In genomic region chr22:31532060-31532459, GRCh38 we compare ENCODE assay signal across 15 cellular contexts. TPM values are rescaled to one million over a fixed set of nuclear protein-coding genes. Genes with fewer than 3 reads are reported as not detected.
DNase-seq lines count a peak whose midpoint lies in the region; ATAC-seq and TF ChIP-seq lines count a peak whose summit lies in the region.
"Had no signal": no experiment of that assay in that cellular context is flagged by ENCODE, and none has a peak within 500 bp of the region (broad histone marks: within the 10 kb centered on the region; RNA-seq: fewer than 3 reads in every experiment).

No MANE protein-coding gene starts in this region.

- no peak overlapping the region for H3K4me2 ChIP-seq in mammary epithelial cell (ENCODE audit: insufficient read depth, low read depth, low read length)

- TF ChIP-seq POLR2A in transverse colon (IDR thresholded peaks at IDR 0.05), result no peak

- no peaks in the 10 kb centered on the region for H4K20me1 ChIP-seq in mammary epithelial cell (ENCODE audit: insufficient read depth, low read length)

- peak overlapping the region; percentile 85 for H3K27ac Mint-ChIP-seq in MCF 10A (ENCODE audit: low read depth, unreplicated experiment)
- H3K27ac Mint-ChIP-seq in activated naive CD8-positive, alpha-beta T cell treated with anti-CD3 and anti-CD28 coated beads for 36 hours, result peak overlapping the region; percentile 64

- no peaks in the 10 kb centered on the region for H3K27me3 Mint-ChIP-seq in MCF 10A (ENCODE audit: insufficient read depth, unreplicated experiment)
- H3K27me3 Mint-ChIP-seq in activated naive CD8-positive, alpha-beta T cell treated with anti-CD3 and anti-CD28 coated beads for 36 hours, result no peaks in the 10 kb centered on the region

- H3K27ac ChIP-seq in mammary epithelial cell (ENCODE audit: insufficient read depth, low read depth, low read length) (no peak overlapping the region), transverse colon (peak overlapping the region in 3 of 4 donors; percentile 20 to 77 (median 33)), right cardiac atrium (ENCODE audit: low read length) (no peak overlapping the region)
- H3K27ac ChIP-seq: coronary artery, left ventricle myocardium inferior, tibial artery had no signal

- H3K79me2 ChIP-seq in mammary epithelial cell (ENCODE audit: insufficient read depth, low read length), result peaks cover 2% of the 10 kb centered on the region

- TF ChIP-seq CTCF in MCF 10A (IDR thresholded peaks at IDR 0.05; ENCODE audit: unreplicated experiment) (no peak), mammary epithelial cell (conservative IDR thresholded peaks at IDR 0.05 in 1 of 2, IDR thresholded peaks at IDR 0.05 in 1 of 2; ENCODE audit: extremely low read depth in 1 of 2, insufficient read depth in 1 of 2, low read depth in 1 of 2, low read length in 2 of 2) (no peak), fibroblast of villous mesenchyme (IDR thresholded peaks at IDR 0.05; ENCODE audit: insufficient read depth, low read depth, low read length) (no peak), transverse colon (IDR thresholded peaks at IDR 0.05) (no peak)

- intact Hi-C loops in MCF 10A (cut with micrococcal nuclease), result no loop called here
- intact Hi-C loops in mammary epithelial cell (cut with micrococcal nuclease), result no loop called here
- intact Hi-C loops in transverse colon (cut with DNase I; ENCODE audit: low total_unique reads), result no loop called here
- intact Hi-C loops in right cardiac atrium (cut with DNase I), result no loop called here

- H3K4me3 ChIP-seq in mammary epithelial cell (replicated peaks in 1 of 3; ENCODE audit: insufficient read depth in 1 of 3, low read depth in 2 of 3, low read length in 3 of 3) (no peak overlapping the region), fibroblast of villous mesenchyme (ENCODE audit: low read depth, low read length) (no peak overlapping the region), transverse colon (no peak overlapping the region), right cardiac atrium (ENCODE audit: low read length) (no peak overlapping the region)
- H3K4me3 ChIP-seq: coronary artery, left ventricle myocardium inferior, tibial artery had no signal

- no peaks in the 10 kb centered on the region for H3K27me3 ChIP-seq in mammary epithelial cell (ENCODE audit: insufficient read depth, low read length)
- no peaks in the 10 kb centered on the region for H3K27me3 ChIP-seq in transverse colon
- H3K27me3 ChIP-seq in right cardiac atrium (ENCODE audit: control insufficient read depth, insufficient read depth), result no peaks in the 10 kb centered on the region
- H3K27me3 ChIP-seq: tibial artery had no signal

- 100% methylated on average over 1 of the region's 1 CpG for WGBS in mammary epithelial cell (ENCODE audit: low coverage, missing lambda C conversion rate)
- WGBS in transverse colon (ENCODE audit: low coverage in 1 of 2), 2 donors, result 80 to 100% methylated on average over 1 of the region's 1 CpG
- WGBS in right cardiac atrium, result 91% methylated on average over 1 of the region's 1 CpG

- peaks cover 24% of the 10 kb centered on the region for H3K4me1 Mint-ChIP-seq in MCF 10A (ENCODE audit: insufficient read depth, unreplicated experiment)
- peaks cover 37% of the 10 kb centered on the region for H3K4me1 Mint-ChIP-seq in activated naive CD8-positive, alpha-beta T cell treated with anti-CD3 and anti-CD28 coated beads for 36 hours

- dilution Hi-C loops in mammary epithelial cell (cut with HindIII; ENCODE audit: low sequenced_read_pairs), result no loop called here

- H3K36me3 ChIP-seq in mammary epithelial cell (ENCODE audit: insufficient read depth, low read length), result no peaks in the 10 kb centered on the region
- no peaks in the 10 kb centered on the region for H3K36me3 ChIP-seq in transverse colon
- H3K36me3 ChIP-seq: left ventricle myocardium inferior had no signal

- H3K9me3 ChIP-seq in mammary epithelial cell (replicated peaks; ENCODE audit: insufficient read depth, low read length) (no peaks in the 10 kb centered on the region), transverse colon (no peaks in the 10 kb centered on the region), right cardiac atrium (ENCODE audit: control insufficient read depth, low read length) (no peaks in the 10 kb centered on the region)
- H3K9me3 ChIP-seq: left ventricle myocardium inferior, tibial artery had no signal

- no peak overlapping the region for H2AFZ ChIP-seq in mammary epithelial cell (ENCODE audit: low read depth, low read length)

- peaks cover 19% of the 10 kb centered on the region for H3K36me3 Mint-ChIP-seq in MCF 10A (ENCODE audit: insufficient read depth, unreplicated experiment)
- H3K36me3 Mint-ChIP-seq in activated naive CD8-positive, alpha-beta T cell treated with anti-CD3 and anti-CD28 coated beads for 36 hours, result peaks cover 56% of the 10 kb centered on the region

- POLR2A ChIA-PET in MCF 10A (lab: Yijun Ruan, JAX), result no interaction called here

- H3K4me1 ChIP-seq in mammary epithelial cell (ENCODE audit: insufficient read depth, low read length), result no peaks in the 10 kb centered on the region
- peaks cover 0 to 20% (median 13%) of the 10 kb centered on the region in 4 donors for H3K4me1 ChIP-seq in transverse colon
- no peaks in the 10 kb centered on the region for H3K4me1 ChIP-seq in right cardiac atrium (ENCODE audit: control insufficient read depth, insufficient read depth, low read length)

- BruUV-seq in MCF 10A (replicated peaks; lab: Mats Ljungman, UMichigan) (no TSS peak), mammary epithelial cell (replicated peaks; lab: Mats Ljungman, UMichigan) (no TSS peak)

- H3K4me3 Mint-ChIP-seq in MCF 10A (ENCODE audit: unreplicated experiment), result no peak overlapping the region
- H3K4me3 Mint-ChIP-seq in activated naive CD8-positive, alpha-beta T cell treated with anti-CD3 and anti-CD28 coated beads for 36 hours, result no peak overlapping the region

- H3K9ac ChIP-seq in mammary epithelial cell (ENCODE audit: insufficient read depth, low read length), result no peak overlapping the region

- in situ Hi-C loops in mammary epithelial cell (cut with MboI; ENCODE audit: low sequenced_read_pairs in 2 of 2) (no loop called here), transverse colon (cut with MboI; ENCODE audit: low pct_ligation_motif_present in 1 of 4, low pct_unique_long_range_greater_than_20kb in 1 of 4, low sequenced_read_pairs in 3 of 4) (no loop called here)

- DNase-seq in MCF 10A (ENCODE audit: unreplicated experiment) (no peak), mammary epithelial cell (no peak), fibroblast of villous mesenchyme (ENCODE audit: low read depth) (peak; percentile 6), transverse colon (no peak), C1 segment of cervical spinal cord (lab: John Stamatoyannopoulos, UW) (no peak), right cardiac atrium (no peak), germinal center (ENCODE audit: low spot score) (no peak)
- no peak for DNase-seq in activated naive CD8-positive, alpha-beta T cell treated with anti-CD3 and anti-CD28 coated beads for 36 hours
- DNase-seq: amniotic stem cell, DMS 273 treated with DMSO at 0.1 percent for 48 hours, left ventricle myocardium inferior, NCI-H1436 treated with DMSO at 0.1 percent for 48 hours, retina, tibial artery had no signal

- no peaks in the 10 kb centered on the region for H3K9me3 Mint-ChIP-seq in MCF 10A (ENCODE audit: unreplicated experiment)
- no peaks in the 10 kb centered on the region for H3K9me3 Mint-ChIP-seq in activated naive CD8-positive, alpha-beta T cell treated with anti-CD3 and anti-CD28 coated beads for 36 hours

- no peak for ATAC-seq in right cardiac atrium

- no peak for TF ChIP-seq EP300 in transverse colon (IDR thresholded peaks at IDR 0.05; ENCODE audit: low read depth)

- CTCF ChIA-PET in MCF 10A (lab: Yijun Ruan, JAX), result interaction anchor here (0.6 kb wide), 1 partner anchor 12 kb away, joined by 8 read pairs; no protein-coding TSS in a partner anchor
- CTCF ChIA-PET in mammary epithelial cell (lab: Charles Lee; ENCODE audit: low non-redundant PET), result no interaction called here

RNA-seq across cellular contexts. Expression of gene SFI1, which starts 35.7 kb away (rescaled TPM):
- total RNA-seq in MCF 10A (2022), result 34.6 and 36.2 TPM in 2 replicates
- total RNA-seq in mammary epithelial cell, result 10 to 100 TPM; 20.8 to 41.7 TPM
- 8.2 TPM for polyA plus RNA-seq in mammary epithelial cell
- 21.0 TPM for polyA minus RNA-seq in mammary epithelial cell
- 100 to 1,000 TPM; 110 to 122 TPM for total RNA-seq in activated naive CD8-positive, alpha-beta T cell treated with anti-CD3 and anti-CD28 coated beads for 36 hours
- 15.5 and 17.1 TPM in 2 replicates for total RNA-seq in fibroblast of villous mesenchyme
- 100 to 1,000 TPM in 2 of 4 donors, 10 to 100 TPM in 2; 55.3 to 157 (median 90.1) TPM for total RNA-seq in transverse colon
- 10 to 100 TPM in 2 of 4 donors, 1 to 10 TPM in 2; 7.1 to 10.8 (median 9.6) TPM for total RNA-seq in right cardiac atrium
- 7.4 TPM for polyA plus RNA-seq in right cardiac atrium

RNA-seq across cellular contexts. Expression of gene EIF4ENIF1, which starts 42.4 kb away (rescaled TPM):
- total RNA-seq in MCF 10A (2022), result 25.6 and 31.1 TPM in 2 replicates
- 10 to 100 TPM; 10.2 to 23.7 TPM for total RNA-seq in mammary epithelial cell
- polyA plus RNA-seq in mammary epithelial cell, result 13.5 TPM
- polyA minus RNA-seq in mammary epithelial cell, result 54.3 TPM
- 10 to 100 TPM; 31.3 to 38.8 TPM for total RNA-seq in activated naive CD8-positive, alpha-beta T cell treated with anti-CD3 and anti-CD28 coated beads for 36 hours
- total RNA-seq in fibroblast of villous mesenchyme, result 13.5 and 25.0 TPM in 2 replicates
- 10 to 100 TPM; 14.4 to 66.1 (median 17.2) TPM for total RNA-seq in transverse colon
- total RNA-seq in right cardiac atrium, result 10 to 100 TPM; 20.3 to 37.9 (median 27.2) TPM
- polyA plus RNA-seq in right cardiac atrium, result 10.0 TPM

Comparison
In these comparisons a context has a peak if more than half of its experiments do, and no peak if none do; other contexts are left out.
1. H3K27ac ChIP-seq: peak in transverse colon (3 of 4); none in mammary epithelial cell (single experiment) and right cardiac atrium (single experiment).